In genomic region chr14:60642790-60643397, GRCh38 we compare ENCODE assay signal across 14 cellular contexts. TPM values are rescaled to one million over a fixed set of nuclear protein-coding genes. Genes with fewer than 3 reads are reported as not detected.
DNase-seq lines count a peak whose midpoint lies in the region; ATAC-seq and TF ChIP-seq lines count a peak whose summit lies in the region.
"Had no signal": no experiment of that assay in that cellular context is flagged by ENCODE, and none has a peak within 500 bp of the region (broad histone marks: within the 10 kb centered on the region; RNA-seq: fewer than 3 reads in every experiment).

No MANE protein-coding gene starts in this region.

- POLR2A ChIA-PET in IMR-90 (lab: Charles Lee; ENCODE audit: unreplicated experiment), result interaction anchor here (0.6 kb wide), 1 partner anchor 1194 kb away, joined by 4 read pairs; no protein-coding TSS in a partner anchor

- no peak overlapping the region; the same call in 1 of the 2 replicates for H2BK120ac ChIP-seq in IMR-90 (ENCODE audit: low read depth, low read length)

- H3K9me1 ChIP-seq in IMR-90 (ENCODE audit: insufficient read depth, low read length), result peaks cover 7% of the 10 kb centered on the region; the same call in 1 of the 2 replicates

- H3K4me2 ChIP-seq in IMR-90 (ENCODE audit: low read depth, low read length), result no peak overlapping the region

- ATAC-seq in IMR-90 (ENCODE audit: low read depth), result no peak
- no peak for ATAC-seq in GM21717 (IDR thresholded peaks at IDR 0.05; ENCODE audit: unreplicated experiment)

- peaks cover 17% of the 10 kb centered on the region for H3K4me1 ChIP-seq in IMR-90 (ENCODE audit: control insufficient read depth, insufficient read depth, low read length)
- H3K4me1 ChIP-seq in esophagus muscularis mucosa, result peaks cover 31 to 46% (median 38%) of the 10 kb centered on the region in 4 donors
- H3K4me1 ChIP-seq in prostate gland (replicated peaks), result no peaks in the 10 kb centered on the region

- no peak overlapping the region for H3K4ac ChIP-seq in IMR-90 (ENCODE audit: low read depth, low read length)

- H3K27me3 ChIP-seq in IMR-90 (ENCODE audit: control insufficient read depth, insufficient read depth, low read length) (no peaks in the 10 kb centered on the region), esophagus muscularis mucosa (peaks cover 12 to 100% (median 91%) of the 10 kb centered on the region in 4 donors), prostate gland (replicated peaks; ENCODE audit: insufficient read depth) (no peaks in the 10 kb centered on the region)
- H3K27me3 ChIP-seq: SJSA1 had no signal

- peak overlapping the region; percentile 33; the same call in 1 of the 2 replicates for H4K91ac ChIP-seq in IMR-90 (ENCODE audit: insufficient read depth, low read depth, low read length)

- peaks cover 26% of the 10 kb centered on the region for H4K20me1 ChIP-seq in IMR-90 (ENCODE audit: insufficient read depth, low read length)

- H2BK5ac ChIP-seq in IMR-90 (ENCODE audit: low read depth, low read length, poor library complexity, severe bottlenecking), result no peak overlapping the region

- H3K9me3 ChIP-seq in IMR-90 (ENCODE audit: control insufficient read depth, insufficient read depth, low read length) (no peaks in the 10 kb centered on the region), esophagus muscularis mucosa (no peaks in the 10 kb centered on the region), prostate gland (no peaks in the 10 kb centered on the region)
- H3K9me3 ChIP-seq: Caco-2, SJSA1 had no signal

- no peak overlapping the region for H2AK5ac ChIP-seq in IMR-90 (ENCODE audit: low read depth, low read length)

- BruUV-seq in IMR-90 (replicated peaks; lab: Mats Ljungman, UMichigan), result no TSS peak

- in situ Hi-C loops in IMR-90 (cut with MboI; ENCODE audit: low sequenced_read_pairs), result loop anchor here (25.0 kb wide), 2 partner anchors 344 to 919 kb away; partner anchors contain the start of genes SLC38A6 and TRMT5

- CTCF ChIA-PET in IMR-90 (lab: Yijun Ruan, JAX), result interaction anchor here (0.6 to 1.5 kb wide), 5 partner anchors 14 to 870 kb away, joined by 3 to 5 read pairs (median 3); no protein-coding TSS in a partner anchor

- peak overlapping the region; percentile 41 to 43; a peak in 2 of 4 replicates for H4K8ac ChIP-seq in IMR-90 (ENCODE audit: low read depth in 2 of 2, low read length in 2 of 2)

- 0 out of 2 replicates have a peak overlapping the region, but pooled peaks have one; percentile 5 for H3K27ac ChIP-seq in IMR-90 (ENCODE audit: insufficient read depth, low read length)
- H3K27ac ChIP-seq in esophagus muscularis mucosa (replicated peaks in 1 of 4), result no peak overlapping the region
- peak overlapping the region; percentile 86 to 92 for H3K27ac ChIP-seq in prostate gland
- H3K27ac ChIP-seq: SJSA1 had no signal

- dilution Hi-C loops in IMR-90 (cut with HindIII; ENCODE audit: low sequenced_read_pairs, unreplicated experiment), result loop anchor here (25.0 kb wide), 1 partner anchor 394 kb away; no protein-coding TSS in a partner anchor

- H2AK9ac ChIP-seq in IMR-90 (replicated peaks; ENCODE audit: low read depth, low read length, poor library complexity), result peak overlapping the region; percentile 68

- no peak overlapping the region for H3K18ac ChIP-seq in IMR-90 (ENCODE audit: low read depth, low read length)

- no peak overlapping the region; the same call in 1 of the 2 replicates for H4K5ac ChIP-seq in IMR-90 (ENCODE audit: low read depth, low read length)

- H3K56ac ChIP-seq in IMR-90 (ENCODE audit: extremely low read depth, insufficient read depth, low read length), result no peak overlapping the region

- TF ChIP-seq CTCF in GM20000 (IDR thresholded peaks at IDR 0.05; ENCODE audit: extremely low read depth, missing control alignments) (no peak), IMR-90 (conservative IDR thresholded peaks at IDR 0.05; ENCODE audit: low read depth, low read length) (no peak), esophagus muscularis mucosa (IDR thresholded peaks at IDR 0.05) (no peak), prostate gland (IDR thresholded peaks at IDR 0.05) (no peak)

- H2BK15ac ChIP-seq in IMR-90 (ENCODE audit: low read depth, low read length), result no peak overlapping the region

- H3K36me3 ChIP-seq in IMR-90 (ENCODE audit: control insufficient read depth, insufficient read depth, low read length) (peaks cover 45% of the 10 kb centered on the region), esophagus muscularis mucosa (no peaks in the 10 kb centered on the region), prostate gland (no peaks in the 10 kb centered on the region)

- intact Hi-C loops in IMR-90 (cut with micrococcal nuclease) (no loop called here), esophagus muscularis mucosa (cut with DNase I) (no loop called here), prostate gland (cut with DNase I) (no loop called here)

- no peak overlapping the region for H3K14ac ChIP-seq in IMR-90 (replicated peaks; ENCODE audit: low read depth, low read length)

- H3K23ac ChIP-seq in IMR-90 (ENCODE audit: low read depth, low read length), result 0 out of 2 replicates have a peak overlapping the region, but pooled peaks have one; percentile 13

- WGBS in IMR-90 (ENCODE audit: extremely low coverage in 2 of 2, insufficient read length in 1 of 2), 2 experiments, result 57% methylated on average over 6 of the region's 34 CpGs; no CpG with 5 or more reads in 1 of the 2 experiments
- 13% methylated on average over 25 of the region's 34 CpGs for WGBS in esophagus muscularis mucosa
- 30% methylated on average over 26 of the region's 34 CpGs for WGBS in prostate gland

- H3K79me1 ChIP-seq in IMR-90 (ENCODE audit: low read depth in 1 of 2, low read length in 2 of 2), result peaks cover 24 to 60% of the 10 kb centered on the region in 2 experiments

- H3K4me3 ChIP-seq in IMR-90 (ENCODE audit: insufficient read depth, low read depth, low read length), result no peak overlapping the region
- H3K4me3 ChIP-seq in esophagus muscularis mucosa, result peak overlapping the region in 3 of 4 donors; percentile 11 to 16 (median 15)
- peak overlapping the region; percentile 0 to 7 for H3K4me3 ChIP-seq in prostate gland
- H3K4me3 ChIP-seq: SJSA1 had no signal

- H2AFZ ChIP-seq in IMR-90 (replicated peaks; ENCODE audit: low read length, poor library complexity), result peak overlapping the region; percentile 59

- TF ChIP-seq RAD21 in IMR-90 (IDR thresholded peaks at IDR 0.05; ENCODE audit: low read length), result no peak

- TF ChIP-seq POLR2A in IMR-90 (IDR thresholded peaks at IDR 0.05; ENCODE audit: low read depth, low read length), result no peak
- no peak for TF ChIP-seq POLR2A in esophagus muscularis mucosa (IDR thresholded peaks at IDR 0.05; ENCODE audit: low read depth)
- no peak for TF ChIP-seq POLR2A in prostate gland (IDR thresholded peaks at IDR 0.05)

- no peak overlapping the region for H2BK20ac ChIP-seq in IMR-90 (ENCODE audit: low read depth, low read length)

- no peak overlapping the region; the same call in 1 of the 2 replicates for H3K9ac ChIP-seq in IMR-90 (ENCODE audit: low read depth, low read length)

- no peak for TF ChIP-seq EP300 in esophagus muscularis mucosa (IDR thresholded peaks at IDR 0.05)

- DNase-seq in GM20000 (ENCODE audit: low spot score) (peak; percentile 16), IMR-90 (no peak), esophagus muscularis mucosa (ENCODE audit: extremely low spot score) (no peak), prostate gland (ENCODE audit: low spot score) (no peak), HUDEP-2 (lab: John Stamatoyannopoulos, UW; ENCODE audit: unreplicated experiment in 76 of 76) (no peak), inferior parietal cortex (ENCODE audit: extremely low spot score) (no peak)
- DNase-seq: activated B cell treated with CpG ODN at 0.5 μM for 24 hours; activated gamma-delta T cell; Caco-2; NCI-H146; occipital lobe; stimulated activated CD4-positive, alpha-beta T cell treated with anti-CD3 and anti-CD28 coated beads, Interleukin-2, amount 100 ng/mL, for 24 hours had no signal

TF ChIP-seq in IMR-90, 13 proteins besides CTCF, POLR2A, EP300 and RAD21:
- no peak for TF ChIP-seq RFX5 (IDR thresholded peaks at IDR 0.05; ENCODE audit: low read depth, low read length)
TF ChIP-seq in IMR-90: peak in this region for 0.

RNA-seq across cellular contexts. Expression of gene SIX1, which starts 6.4 kb away (rescaled TPM):
- total RNA-seq in IMR-90 (2012; rRNA removed), result 7.7 and 8.6 TPM in 2 replicates
- 15.0 and 15.1 TPM in 2 replicates for polyA plus RNA-seq in IMR-90 (2012; rRNA removed)
- 12.2 and 21.4 TPM in 2 replicates for polyA plus RNA-seq in IMR-90 (2012; cell fraction: cytosol; rRNA removed)
- 8.8 and 12.1 TPM in 2 replicates for polyA plus RNA-seq in IMR-90 (2012; cell fraction: nucleus; rRNA removed; ENCODE audit: low replicate concordance)
- total RNA-seq in esophagus muscularis mucosa, result under 1 TPM; 0.42 to 0.58 (median 0.48) TPM
- 10 to 100 TPM; 23.5 to 25.0 TPM for total RNA-seq in prostate gland
- total RNA-seq: activated B cell treated with CpG ODN at 0.5 μM for 24 hours had no signal

Comparison
In these comparisons a context has a peak if more than half of its experiments do, and no peak if none do; other contexts are left out.
1. H3K27ac ChIP-seq: peak in IMR-90 (single experiment) and prostate gland (2 of 2); none in esophagus muscularis mucosa (0 of 4).